ENCODE assay signal across 20 cellular contexts in genomic region chr7:6251653-6252052, GRCh38. TPM values are rescaled to one million over a fixed set of nuclear protein-coding genes. Genes with fewer than 3 reads are reported as not detected.
DNase-seq lines count a peak whose midpoint lies in the region; ATAC-seq and TF ChIP-seq lines count a peak whose summit lies in the region.
"Had no signal": no experiment of that assay in that cellular context is flagged by ENCODE, and none has a peak within 500 bp of the region (broad histone marks: within the 10 kb centered on the region; RNA-seq: fewer than 3 reads in every experiment).

No MANE protein-coding gene starts in this region.

- H3K4me3 ChIP-seq in SJSA1 (no peak overlapping the region), psoas muscle (peak overlapping the region; percentile 29)
- H3K4me3 ChIP-seq: cardiac muscle cell, gastrocnemius medialis, lower lobe of right lung had no signal

- H3K36me3 ChIP-seq in SJSA1 (no peaks in the 10 kb centered on the region), psoas muscle (ENCODE audit: insufficient read depth in 1 of 2, low read depth in 1 of 2) (no peaks in the 10 kb centered on the region)
- H3K36me3 ChIP-seq: cardiac muscle cell, gastrocnemius medialis, lower lobe of right lung had no signal

- H3K27me3 ChIP-seq in SJSA1 (replicated peaks), result no peaks in the 10 kb centered on the region
- H3K27me3 ChIP-seq in psoas muscle (ENCODE audit: insufficient read depth in 3 of 3, low read length in 2 of 3), result no peaks in the 10 kb centered on the region
- H3K27me3 ChIP-seq: cardiac muscle cell, gastrocnemius medialis had no signal

- intact Hi-C loops in psoas muscle (cut with DNase I), result no loop called here

- DNase-seq in EH (ENCODE audit: low read depth), result peak; percentile 93
- DNase-seq in SJSA1 (ENCODE audit: low read depth in 1 of 2, low spot score in 2 of 2), result peak in 1 of 2 experiments; percentile 61
- DNase-seq in epithelial cell of prostate (ENCODE audit: low read depth, low spot score), result no peak
- no peak for DNase-seq in psoas muscle
- no peak for DNase-seq in putamen (ENCODE audit: low spot score)
- DNase-seq: activated CD4-positive, alpha-beta T cell treated with anti-CD3 and anti-CD28 coated beads, Interleukin-2, amount 50 U/mL, for 48 hours; activated naive CD8-positive, alpha-beta T cell treated with anti-CD3 and anti-CD28 coated beads for 36 hours; activated T-cell treated with anti-CD3 and anti-CD28 coated beads, Interleukin-2, amount 50 U/mL, for 48 hours; effector memory CD8-positive, alpha-beta T cell; gastrocnemius medialis; lower lobe of right lung; MV-4-11; NCI-H2029; NCI-H524 treated with DMSO at 0.1 percent for 48 hours; OCI-M1; stimulated activated CD4-positive, alpha-beta T cell treated with anti-CD3 and anti-CD28 coated beads, Interleukin-1b, Interleukin-23, amount 100 ng/mL, for 48 hours had no signal

- H3K9me3 ChIP-seq in SJSA1 (replicated peaks) (no peaks in the 10 kb centered on the region), psoas muscle (no peaks in the 10 kb centered on the region)
- H3K9me3 ChIP-seq: gastrocnemius medialis, lower lobe of right lung had no signal

- H3K4me1 ChIP-seq in SJSA1 (replicated peaks) (peaks cover 98% of the 10 kb centered on the region), psoas muscle (peaks cover 59% of the 10 kb centered on the region)

- H3K27ac ChIP-seq in SJSA1 (peak overlapping the region; percentile 80), epithelial cell of prostate (peak overlapping the region; percentile 14), psoas muscle (peak overlapping the region; percentile 57)
- H3K27ac ChIP-seq: lower lobe of right lung had no signal

- ATAC-seq in psoas muscle (no peak), GM18511 (IDR thresholded peaks at IDR 0.05; ENCODE audit: unreplicated experiment) (no peak), GM21515 (IDR thresholded peaks at IDR 0.05; ENCODE audit: unreplicated experiment) (no peak), GM18867 (IDR thresholded peaks at IDR 0.05; ENCODE audit: unreplicated experiment) (no peak)
- ATAC-seq: effector memory CD8-positive, alpha-beta T cell; gastrocnemius medialis; lower lobe of right lung had no signal

- TF ChIP-seq CTCF in psoas muscle (IDR thresholded peaks at IDR 0.05), result no peak

- 17 to 35% (median 22%) methylated on average over 4 of the region's 4 CpGs for WGBS in psoas muscle, 3 donors

RNA-seq across cellular contexts. Expression of gene CYTH3, which starts 20.8 kb away (rescaled TPM):
- total RNA-seq in SJSA1 (2014; rRNA removed; shearing (Covaris generic)), result 38.6 and 47.8 TPM in 2 replicates
- total RNA-seq in psoas muscle, result 10 to 100 TPM in 3 of 4 donors, 1 to 10 TPM in 1; 8.9 to 15.0 (median 14.5) TPM
- polyA plus RNA-seq in psoas muscle, result 10 to 100 TPM in 1 of 3 donors, 1 to 10 TPM in 2; 6.1 to 13.5 (median 8.6) TPM

Comparison
In these comparisons a context has a peak if more than half of its experiments do, and no peak if none do; other contexts are left out.
1. H3K27ac ChIP-seq: peak in every context shown above with its lines; median percentile 80 in SJSA1; 57 in psoas muscle; 14 in epithelial cell of prostate.